In genomic region chr6:54778731-54779130, GRCh38 we compare ENCODE assay signal across 22 cellular contexts.
DNase-seq lines count a peak whose midpoint lies in the region; ATAC-seq, FAIRE-seq and TF ChIP-seq lines count a peak whose summit lies in the region.
"Had no signal": no experiment of that assay in that cellular context is flagged by ENCODE, and none has a peak within 500 bp of the region (broad histone marks: within the 10 kb centered on the region; RNA-seq: fewer than 3 reads in every experiment).

No MANE protein-coding gene starts in this region.

- H3K4me1 Mint-ChIP-seq in endodermal cell (no peaks in the 10 kb centered on the region), neural progenitor cell (peaks cover 4% of the 10 kb centered on the region)
- no peaks in the 10 kb centered on the region for H3K4me1 Mint-ChIP-seq in activated CD8-positive, alpha-beta memory T cell treated with anti-CD3 and anti-CD28 coated beads, Interleukin-2, amount 10 ng/mL, durations not matched to agents 7 days and 5 days

- H3K36me3 Mint-ChIP-seq in endodermal cell (ENCODE audit: low read depth) = no peaks in the 10 kb centered on the region
- no peaks in the 10 kb centered on the region for H3K36me3 Mint-ChIP-seq in neural progenitor cell
- H3K36me3 Mint-ChIP-seq in activated CD8-positive, alpha-beta memory T cell treated with anti-CD3 and anti-CD28 coated beads, Interleukin-2, amount 10 ng/mL, durations not matched to agents 7 days and 5 days = no peaks in the 10 kb centered on the region
- H3K36me3 Mint-ChIP-seq: CD8-positive, alpha-beta T cell had no signal

- H3K4me3 ChIP-seq in endodermal cell (ENCODE audit: low read length) = no peak overlapping the region
- H3K4me3 ChIP-seq in keratinocyte (ENCODE audit: control insufficient read depth in 2 of 3, extremely low read depth in 1 of 3, insufficient read depth in 2 of 3, low read depth in 1 of 3, low read length in 3 of 3) = no peak overlapping the region
- no peak overlapping the region for H3K4me3 ChIP-seq in neural progenitor cell
- H3K4me3 ChIP-seq in OCI-LY7 (ENCODE audit: low read depth, low read length, poor library complexity, severe bottlenecking) = no peak overlapping the region
- H3K4me3 ChIP-seq in upper lobe of left lung = no peak overlapping the region
- H3K4me3 ChIP-seq: A549, GM23338 had no signal

- no TSS peak for BruUV-seq in OCI-LY7 (replicated peaks; lab: Mats Ljungman, UMichigan)

- no peaks in the 10 kb centered on the region for H3K9me1 ChIP-seq in keratinocyte (ENCODE audit: control insufficient read depth, extremely low read depth, insufficient read depth, low read length)

- H3K4me2 ChIP-seq in keratinocyte (ENCODE audit: control insufficient read depth, extremely low read depth, insufficient read depth, low read depth, low read length) (no peak overlapping the region), neural progenitor cell (no peak overlapping the region), OCI-LY7 (ENCODE audit: low read length) (no peak overlapping the region)
- H3K4me2 ChIP-seq: A549, GM23338 had no signal

- POLR2A ChIA-PET in OCI-LY7 (lab: Charles Lee) = no interaction called here

- H3K9me3 Mint-ChIP-seq in endodermal cell (no peaks in the 10 kb centered on the region), neural progenitor cell (no peaks in the 10 kb centered on the region)
- H3K9me3 Mint-ChIP-seq in activated CD8-positive, alpha-beta memory T cell treated with anti-CD3 and anti-CD28 coated beads, Interleukin-2, amount 10 ng/mL, durations not matched to agents 7 days and 5 days (ENCODE audit: low read depth) = no peaks in the 10 kb centered on the region
- H3K9me3 Mint-ChIP-seq: GM23338, H9 had no signal

- H3K27me3 ChIP-seq in endodermal cell (ENCODE audit: control insufficient read depth, insufficient read depth, low read length, poor library complexity, severe bottlenecking) (no peaks in the 10 kb centered on the region), keratinocyte (ENCODE audit: control insufficient read depth, extremely low read depth, insufficient read depth, low read length) (no peaks in the 10 kb centered on the region), neural progenitor cell (no peaks in the 10 kb centered on the region), upper lobe of left lung (no peaks in the 10 kb centered on the region)

- H3K27ac Mint-ChIP-seq in endodermal cell (no peak overlapping the region), neural progenitor cell (no peak overlapping the region)
- no peak overlapping the region for H3K27ac Mint-ChIP-seq in activated CD8-positive, alpha-beta memory T cell treated with anti-CD3 and anti-CD28 coated beads, Interleukin-2, amount 10 ng/mL, durations not matched to agents 7 days and 5 days
- H3K27ac Mint-ChIP-seq: CD8-positive, alpha-beta T cell; GM23338; H9 had no signal

- peak overlapping the region; percentile 38 for H3K27ac ChIP-seq in endodermal cell (ENCODE audit: low read depth, low read length)
- H3K27ac ChIP-seq in keratinocyte (ENCODE audit: control insufficient read depth, insufficient read depth, low read length) = no peak overlapping the region
- H3K27ac ChIP-seq in neural progenitor cell = no peak overlapping the region
- no peak overlapping the region for H3K27ac ChIP-seq in OCI-LY7 (ENCODE audit: low read depth, low read length, poor library complexity, severe bottlenecking)
- no peak overlapping the region for H3K27ac ChIP-seq in upper lobe of left lung
- H3K27ac ChIP-seq: A549 had no signal

- TF ChIP-seq POLR2A in upper lobe of left lung (IDR thresholded peaks at IDR 0.05) = no peak

- H2AFZ ChIP-seq in keratinocyte (ENCODE audit: control insufficient read depth, low read length) (no peak overlapping the region), neural progenitor cell (replicated peaks) (no peak overlapping the region), OCI-LY7 (ENCODE audit: low read length) (no peak overlapping the region)
- H2AFZ ChIP-seq: GM23338 had no signal

- no peak overlapping the region for H3K4me3 Mint-ChIP-seq in endodermal cell
- H3K4me3 Mint-ChIP-seq in neural progenitor cell = no peak overlapping the region
- H3K4me3 Mint-ChIP-seq in activated CD8-positive, alpha-beta memory T cell treated with anti-CD3 and anti-CD28 coated beads, Interleukin-2, amount 10 ng/mL, durations not matched to agents 7 days and 5 days = no peak overlapping the region
- H3K4me3 Mint-ChIP-seq: CD8-positive, alpha-beta T cell; GM23338; H9 had no signal

- H3K27me3 Mint-ChIP-seq in endodermal cell (ENCODE audit: insufficient read depth) = no peaks in the 10 kb centered on the region
- no peaks in the 10 kb centered on the region for H3K27me3 Mint-ChIP-seq in neural progenitor cell (ENCODE audit: insufficient read depth, low read depth)
- H3K27me3 Mint-ChIP-seq in activated CD8-positive, alpha-beta memory T cell treated with anti-CD3 and anti-CD28 coated beads, Interleukin-2, amount 10 ng/mL, durations not matched to agents 7 days and 5 days = no peaks in the 10 kb centered on the region

- no peaks in the 10 kb centered on the region for H4K20me1 ChIP-seq in keratinocyte (ENCODE audit: control insufficient read depth, extremely low read depth, insufficient read depth, low read length)
- no peaks in the 10 kb centered on the region for H4K20me1 ChIP-seq in neural progenitor cell (ENCODE audit: low read depth)
- no peaks in the 10 kb centered on the region for H4K20me1 ChIP-seq in OCI-LY7 (ENCODE audit: insufficient read depth, low read length)

- no peak for TF ChIP-seq CTCF in endodermal cell (conservative IDR thresholded peaks at IDR 0.05)
- no peak for TF ChIP-seq CTCF in keratinocyte (optimal IDR thresholded peaks at IDR 0.05 in 1 of 3, IDR thresholded peaks at IDR 0.05 in 1 of 3, conservative IDR thresholded peaks at IDR 0.05 in 1 of 3; ENCODE audit: extremely low read depth in 1 of 3, insufficient read depth in 2 of 3, low read length in 3 of 3)
- no peak for TF ChIP-seq CTCF in neural progenitor cell (IDR thresholded peaks at IDR 0.05)
- no peak for TF ChIP-seq CTCF in OCI-LY7 (conservative IDR thresholded peaks at IDR 0.05; ENCODE audit: low read length)
- no peak for TF ChIP-seq CTCF in upper lobe of left lung (IDR thresholded peaks at IDR 0.05)

- H3K79me2 ChIP-seq in keratinocyte (ENCODE audit: control insufficient read depth, insufficient read depth, low read length) = no peaks in the 10 kb centered on the region
- H3K79me2 ChIP-seq in neural progenitor cell (ENCODE audit: low read depth) = no peaks in the 10 kb centered on the region
- no peaks in the 10 kb centered on the region for H3K79me2 ChIP-seq in OCI-LY7 (ENCODE audit: insufficient read depth, low read depth, low read length)

- intact Hi-C loops in OCI-LY7 (cut with micrococcal nuclease; ENCODE audit: unreplicated experiment) = no loop called here

- CTCF ChIA-PET in OCI-LY7 (lab: Charles Lee; ENCODE audit: unreplicated experiment) = no interaction called here
- CTCF ChIA-PET in activated CD8-positive, alpha-beta memory T cell treated with anti-CD3 and anti-CD28 coated beads, Interleukin-2, amount 10 ng/mL, durations not matched to agents 7 days and 5 days (lab: Charles Lee) = no interaction called here

- peak; percentile 56 for FAIRE-seq in keratinocyte (lab: Jason Lieb, UNC)
- FAIRE-seq: A549, G401.6, GM12892, GM19239 had no signal

- no peak for ATAC-seq in activated CD8-positive, alpha-beta memory T cell treated with anti-CD3 and anti-CD28 coated beads, Interleukin-2, amount 10 ng/mL, durations not matched to agents 7 days and 5 days
- no peak for ATAC-seq in upper lobe of left lung (ENCODE audit: low FRiP score in 2 of 2)
- ATAC-seq: A549; CD8-positive, alpha-beta T cell; GM23338; HCT116 had no signal

- H3K9ac ChIP-seq in endodermal cell (ENCODE audit: extremely low read depth, low read length, poor library complexity, severe bottlenecking) (no peak overlapping the region), keratinocyte (ENCODE audit: control insufficient read depth, extremely low read depth, insufficient read depth, low read length) (no peak overlapping the region), neural progenitor cell (no peak overlapping the region)

- H3F3A ChIP-seq in neural progenitor cell (ENCODE audit: low read depth) = no peaks in the 10 kb centered on the region

- H3K36me3 ChIP-seq in endodermal cell (ENCODE audit: control insufficient read depth, insufficient read depth, low read length) (no peaks in the 10 kb centered on the region), keratinocyte (ENCODE audit: control insufficient read depth in 2 of 2, extremely low read depth in 1 of 2, insufficient read depth in 2 of 2, low read length in 2 of 2) (no peaks in the 10 kb centered on the region), neural progenitor cell (no peaks in the 10 kb centered on the region), OCI-LY7 (ENCODE audit: insufficient read depth, low read length) (no peaks in the 10 kb centered on the region), upper lobe of left lung (no peaks in the 10 kb centered on the region)

- no peak for TF ChIP-seq EP300 in upper lobe of left lung (IDR thresholded peaks at IDR 0.05)

- no peaks in the 10 kb centered on the region for H3K9me3 ChIP-seq in endodermal cell (ENCODE audit: control insufficient read depth, low read length)
- H3K9me3 ChIP-seq in keratinocyte (ENCODE audit: control insufficient read depth, low read depth, low read length) = no peaks in the 10 kb centered on the region
- H3K9me3 ChIP-seq in neural progenitor cell (ENCODE audit: low read depth) = no peaks in the 10 kb centered on the region
- no peaks in the 10 kb centered on the region for H3K9me3 ChIP-seq in OCI-LY7 (ENCODE audit: low read length)
- no peaks in the 10 kb centered on the region for H3K9me3 ChIP-seq in upper lobe of left lung
- H3K9me3 ChIP-seq: A549, Caco-2 had no signal

- H3K4me1 ChIP-seq in endodermal cell (ENCODE audit: control insufficient read depth, insufficient read depth, low read length) (no peaks in the 10 kb centered on the region), keratinocyte (ENCODE audit: control insufficient read depth, extremely low read depth, insufficient read depth, low read length) (peaks cover 2% of the 10 kb centered on the region), neural progenitor cell (peaks cover 8% of the 10 kb centered on the region), OCI-LY7 (ENCODE audit: insufficient read depth, low read length, poor library complexity, severe bottlenecking) (no peaks in the 10 kb centered on the region), upper lobe of left lung (no peaks in the 10 kb centered on the region)
- H3K4me1 ChIP-seq: A549, Caco-2 had no signal

- dilution Hi-C loops in keratinocyte (cut with MboI; ENCODE audit: extremely low pct_ligation_motif_present, low sequenced_read_pairs) = no loop called here

- DNase-seq in endodermal cell (no peak), keratinocyte (ENCODE audit: low read depth, low spot score) (no peak), neural progenitor cell (ENCODE audit: low spot score) (peak; percentile 50), putamen (ENCODE audit: low spot score) (peak; percentile 17), OCI-LY7 (ENCODE audit: low spot score) (no peak), SIG-M5 (lab: John Stamatoyannopoulos, UW) (no peak), upper lobe of left lung (no peak)
- DNase-seq in activated CD8-positive, alpha-beta memory T cell treated with anti-CD3 and anti-CD28 coated beads, Interleukin-2, amount 10 ng/mL, durations not matched to agents 7 days and 5 days = no peak
- DNase-seq: 8988T; ACHN; AML-193; Caco-2; CD8-positive, alpha-beta T cell; DMS153; DND-41; H9 had no signal

- no peaks in the 10 kb centered on the region for H3K9me2 ChIP-seq in OCI-LY7 (ENCODE audit: insufficient read depth, low read length)

Comparison
In these comparisons a context has a peak if more than half of its experiments do, and no peak if none do; other contexts are left out.
1. DNase-seq: peak in neural progenitor cell (single experiment) and putamen (single experiment); none in endodermal cell (single experiment), keratinocyte (single experiment), OCI-LY7 (single experiment), SIG-M5 (single experiment), activated CD8-positive, alpha-beta memory T cell treated with anti-CD3 and anti-CD28 coated beads, Interleukin-2, amount 10 ng/mL, durations not matched to agents 7 days and 5 days (single experiment) and upper lobe of left lung (0 of 2).